9 cellular contexts compared by ENCODE assay signal in genomic region chr1:115099693-115100050, GRCh38. TPM values are rescaled to one million over a fixed set of nuclear protein-coding genes. Genes with fewer than 3 reads are reported as not detected.
DNase-seq lines count a peak whose midpoint lies in the region; ATAC-seq and TF ChIP-seq lines count a peak whose summit lies in the region.
"Had no signal": no experiment of that assay in that cellular context is flagged by ENCODE, and none has a peak within 500 bp of the region (broad histone marks: within the 10 kb centered on the region; RNA-seq: fewer than 3 reads in every experiment).

No MANE protein-coding gene starts in this region.

- no peaks in the 10 kb centered on the region for H3K27me3 Mint-ChIP-seq in activated naive CD8-positive, alpha-beta T cell treated with anti-CD3 and anti-CD28 coated beads for 36 hours
- peaks cover 19% of the 10 kb centered on the region for H3K27me3 Mint-ChIP-seq in mesothelial cell of epicardium (ENCODE audit: low read depth)

- peaks cover 2% of the 10 kb centered on the region; the same call in 1 of the 2 replicates for H3K27me3 ChIP-seq in H7 (ENCODE audit: control insufficient read depth, insufficient read depth, low read length)
- no peaks in the 10 kb centered on the region for H3K27me3 ChIP-seq in body of pancreas
- no peaks in the 10 kb centered on the region for H3K27me3 ChIP-seq in brain microvascular endothelial cell (replicated peaks)

- intact Hi-C loops in body of pancreas (cut with DNase I): no loop called here

- 30% methylated on average over 1 of the region's 1 CpG for WGBS in body of pancreas, 2 donors

- no peaks in the 10 kb centered on the region for H3K36me3 Mint-ChIP-seq in activated naive CD8-positive, alpha-beta T cell treated with anti-CD3 and anti-CD28 coated beads for 36 hours
- no peaks in the 10 kb centered on the region for H3K36me3 Mint-ChIP-seq in mesothelial cell of epicardium

- TF ChIP-seq POLR2A in body of pancreas (IDR thresholded peaks at IDR 0.05): no peak

- ATAC-seq in body of pancreas: no peak

- H3K4me3 ChIP-seq in H7 (ENCODE audit: insufficient read depth, low read depth, low read length) (no peak overlapping the region), body of pancreas (no peak overlapping the region), brain microvascular endothelial cell (ENCODE audit: low read depth, low read length) (no peak overlapping the region)

- H3K4me1 Mint-ChIP-seq in activated naive CD8-positive, alpha-beta T cell treated with anti-CD3 and anti-CD28 coated beads for 36 hours: peaks cover 29% of the 10 kb centered on the region
- H3K4me1 Mint-ChIP-seq in mesothelial cell of epicardium: peaks cover 8% of the 10 kb centered on the region

- in situ Hi-C loops in brain microvascular endothelial cell (cut with HindIII; ENCODE audit: low pct_ligation_motif_present, low sequenced_read_pairs): no loop called here

- H3K27ac ChIP-seq in body of pancreas (peak overlapping the region in 1 of 4 donors; percentile 28), brain microvascular endothelial cell (no peak overlapping the region)
- H3K27ac ChIP-seq: SK-N-MC had no signal

- no peaks in the 10 kb centered on the region for H3K9me3 ChIP-seq in body of pancreas

- H3K36me3 ChIP-seq in H7 (replicated peaks; ENCODE audit: control insufficient read depth, insufficient read depth, low read length) (no peaks in the 10 kb centered on the region), body of pancreas (replicated peaks in 1 of 2; ENCODE audit: insufficient read depth in 1 of 2, low read depth in 2 of 2) (no peaks in the 10 kb centered on the region), brain microvascular endothelial cell (replicated peaks) (no peaks in the 10 kb centered on the region)

- H3K4me1 ChIP-seq in body of pancreas: no peaks in the 10 kb centered on the region

- no peak for TF ChIP-seq CTCF in mesothelial cell of epicardium (IDR thresholded peaks at IDR 0.05; ENCODE audit: unreplicated experiment)
- TF ChIP-seq CTCF in body of pancreas (IDR thresholded peaks at IDR 0.05): no peak
- TF ChIP-seq CTCF in brain microvascular endothelial cell (IDR thresholded peaks at IDR 0.05; ENCODE audit: low read depth, low read length, missing control alignments): no peak

- peak; percentile 19 for DNase-seq in stimulated activated CD4-positive, alpha-beta T cell treated with anti-CD3 and anti-CD28 coated beads, Interleukin-1b, Interleukin-23, amount 100 ng/mL, for 48 hours
- DNase-seq in stimulated activated CD4-positive, alpha-beta T cell treated with anti-CD3 and anti-CD28 coated beads, Interleukin-4, amount 100 ng/mL, for 24 hours: no peak
- DNase-seq in activated naive CD8-positive, alpha-beta T cell treated with anti-CD3 and anti-CD28 coated beads for 36 hours: no peak
- DNase-seq in mesothelial cell of epicardium (ENCODE audit: low spot score in 2 of 2, unreplicated experiment in 2 of 2): no peak
- no peak for DNase-seq in H7
- no peak for DNase-seq in body of pancreas
- no peak for DNase-seq in brain microvascular endothelial cell
- DNase-seq in NCI-H1694 (lab: John Stamatoyannopoulos, UW): no peak

- peak overlapping the region; percentile 94 for H3K27ac Mint-ChIP-seq in activated naive CD8-positive, alpha-beta T cell treated with anti-CD3 and anti-CD28 coated beads for 36 hours
- H3K27ac Mint-ChIP-seq in mesothelial cell of epicardium: peak overlapping the region; percentile 28

- H3K4me3 Mint-ChIP-seq in activated naive CD8-positive, alpha-beta T cell treated with anti-CD3 and anti-CD28 coated beads for 36 hours: peak overlapping the region; percentile 88
- H3K4me3 Mint-ChIP-seq in mesothelial cell of epicardium: no peak overlapping the region

- H3K9me3 Mint-ChIP-seq in activated naive CD8-positive, alpha-beta T cell treated with anti-CD3 and anti-CD28 coated beads for 36 hours: no peaks in the 10 kb centered on the region
- H3K9me3 Mint-ChIP-seq in mesothelial cell of epicardium: no peaks in the 10 kb centered on the region

RNA-seq across cellular contexts. Expression of gene TSPAN2, which starts 10.4 kb away (rescaled TPM):
- under 1 TPM; 0.16 to 0.26 TPM for total RNA-seq in activated naive CD8-positive, alpha-beta T cell treated with anti-CD3 and anti-CD28 coated beads for 36 hours
- total RNA-seq in mesothelial cell of epicardium: 12.1 to 14.2 TPM (median 12.2 TPM) in 3 replicates
- total RNA-seq in H7 (2014; rRNA removed; shearing (Covaris generic)): 5.1 and 5.3 TPM in 2 replicates
- 1 to 10 TPM; 2.6 to 4.0 TPM for total RNA-seq in body of pancreas
